Comparison of ENCODE assay signal across 20 cellular contexts in genomic region chr14:62143235-62143634, GRCh38.
A peak's percentile ranks its signal among the peaks of the same experiment; 100 is the strongest.
DNase-seq lines count a peak whose midpoint lies in the region; ATAC-seq, FAIRE-seq and TF ChIP-seq lines count a peak whose summit lies in the region.
"Had no signal": no experiment of that assay in that cellular context is flagged by ENCODE, and none has a peak within 500 bp of the region (broad histone marks: within the 10 kb centered on the region; RNA-seq: fewer than 3 reads in every experiment).

No MANE protein-coding gene starts in this region.

- ATAC-seq in Right ventricle myocardium inferior (peak; percentile 79), right cardiac atrium (peak; percentile 73 to 91), SK-N-SH treated with all-trans-retinoic acid at 6 μM for 48 hours (no peak), HG03460 (IDR thresholded peaks at IDR 0.05; ENCODE audit: unreplicated experiment) (no peak)
- ATAC-seq: activated CD4-positive, CD25-positive, alpha-beta regulatory T cell treated with anti-CD3 and anti-CD28 coated beads, Interleukin-2, amount 50 U/mL, for 24 hours; natural killer cell treated with Interleukin-12 subunit alpha and Interleukin-12 subunit beta and Interleukin-15 and Interleukin-18, amount 100 ng/mL, for 72 hours; Panc1; right lobe of liver had no signal

- intact Hi-C loops in Right ventricle myocardium inferior (cut with DNase I), result no loop called here
- intact Hi-C loops in cardiac septum (cut with DNase I), result no loop called here
- intact Hi-C loops in right cardiac atrium (cut with DNase I), result no loop called here

- no peaks in the 10 kb centered on the region for H3K4me1 ChIP-seq in right cardiac atrium (ENCODE audit: control insufficient read depth, insufficient read depth, low read length)
- H3K4me1 ChIP-seq: right lobe of liver had no signal

- no peaks in the 10 kb centered on the region for H3K9me3 ChIP-seq in right cardiac atrium (ENCODE audit: control insufficient read depth, low read length)
- H3K9me3 ChIP-seq: right lobe of liver had no signal

- H3K27me3 ChIP-seq in bronchial epithelial cell (ENCODE audit: control insufficient read depth, insufficient read depth, low read length) (no peaks in the 10 kb centered on the region), right cardiac atrium (ENCODE audit: control insufficient read depth, insufficient read depth) (no peaks in the 10 kb centered on the region)
- H3K27me3 ChIP-seq: right lobe of liver had no signal

- DNase-seq in Right ventricle myocardium inferior (ENCODE audit: missing footprints) (no peak), cardiac septum (ENCODE audit: low spot score) (no peak), bronchial epithelial cell (ENCODE audit: low read depth) (peak; percentile 23), right cardiac atrium (peak in 1 of 3 donors; percentile 15), LoVo (ENCODE audit: low spot score) (no peak)
- DNase-seq in activated CD4-positive, CD25-positive, alpha-beta regulatory T cell (lab: John Stamatoyannopoulos, UW), result no peak
- DNase-seq: activated CD8-positive, alpha-beta memory T cell treated with anti-CD3 and anti-CD28 coated beads, Interleukin-2, amount 50 U/mL, for 4 hours; H9; KBM-7; NCI-H1436 treated with DMSO at 0.1 percent for 48 hours; NCI-H526; right lobe of liver; stimulated activated CD4-positive, alpha-beta T cell treated with anti-CD3 and anti-CD28 coated beads, Interleukin-2, amount 100 ng/mL, for 48 hours; T-helper 1 cell had no signal

- H3K4me3 ChIP-seq in bronchial epithelial cell (ENCODE audit: low read depth, low read length), result no peak overlapping the region
- H3K4me3 ChIP-seq in right cardiac atrium (ENCODE audit: low read length), result no peak overlapping the region
- H3K4me3 ChIP-seq: right lobe of liver had no signal

- WGBS in right cardiac atrium, result 24% methylated on average over 2 of the region's 2 CpGs

- no peak for FAIRE-seq in bronchial epithelial cell (lab: Jason Lieb, UNC)

- H3K27ac ChIP-seq in right cardiac atrium (ENCODE audit: low read length), result no peak overlapping the region
- H3K27ac ChIP-seq: epithelial cell of prostate, right lobe of liver had no signal

- no peak for TF ChIP-seq CTCF in bronchial epithelial cell (IDR thresholded peaks at IDR 0.05; ENCODE audit: insufficient read depth, low read length, severe bottlenecking)

- no peaks in the 10 kb centered on the region for H3K36me3 ChIP-seq in bronchial epithelial cell (ENCODE audit: control insufficient read depth, insufficient read depth, low read length)
- H3K36me3 ChIP-seq: right lobe of liver had no signal

TF ChIP-seq in SK-N-SH treated with all-trans-retinoic acid at 6 μM for 48 hours, 23 proteins besides CTCF, POLR2A, EP300 and RAD21:
- TF ChIP-seq ESRRG (CRISPR knock-in tag; IDR thresholded peaks at IDR 0.05) (no peak), ISL1 (CRISPR knock-in tag; IDR thresholded peaks at IDR 0.05) (no peak)

Comparison
In these comparisons a context has a peak if more than half of its experiments do, and no peak if none do; other contexts are left out.
1. ATAC-seq: peak in Right ventricle myocardium inferior (single experiment) and right cardiac atrium (2 of 2); none in SK-N-SH treated with all-trans-retinoic acid at 6 μM for 48 hours (single experiment) and HG03460 (single experiment).